ENCODE assay signal across 8 cellular contexts in genomic region chr1:84479998-84480397, GRCh38. TPM values are rescaled to one million over a fixed set of nuclear protein-coding genes. Genes with fewer than 3 reads are reported as not detected.
A peak's percentile ranks its signal among the peaks of the same experiment; 100 is the strongest.
DNase-seq lines count a peak whose midpoint lies in the region; ATAC-seq and TF ChIP-seq lines count a peak whose summit lies in the region.

No MANE protein-coding gene starts in this region.

- H3K27me3 ChIP-seq in heart right ventricle (peaks cover 0 to 34% (median 28%) of the 10 kb centered on the region in 7 donors), dorsolateral prefrontal cortex (peaks cover 0 to 32% (median 6%) of the 10 kb centered on the region in 45 donors)

- no peak for DNase-seq in heart right ventricle
- no peak for DNase-seq in left ventricle myocardium superior
- peak; percentile 11 for DNase-seq in NB4 (ENCODE audit: low read depth)
- DNase-seq in dorsolateral prefrontal cortex: no peak
- DNase-seq in natural killer cell: no peak
- no peak for DNase-seq in SHP77 treated with DMSO at 0.1 percent for 48 hours (lab: John Stamatoyannopoulos, UW)
- DNase-seq in NCI-H82 treated with DMSO at 0.1 percent for 48 hours (lab: John Stamatoyannopoulos, UW; ENCODE audit: unreplicated experiment): no peak

- peak overlapping the region; percentile 99 to 100 for H3K27ac Mint-ChIP-seq in natural killer cell

- 4 to 5% methylated on average over 9 of the region's 9 CpGs for WGBS in heart right ventricle, 2 donors

- peaks cover 46 to 49% of the 10 kb centered on the region in 2 donors for H3K4me1 Mint-ChIP-seq in natural killer cell

- no peak for TF ChIP-seq POLR2A in NB4 (IDR thresholded peaks at IDR 0.05; ENCODE audit: extremely low read depth, insufficient read length)

- intact Hi-C loops in heart right ventricle (cut with DNase I): loop anchor here in 2 of 10 donors (1.0 to 10.0 kb wide), 4 partner anchors 26 to 145 kb away; partner anchors contain the start of genes CTBS (in 1 of the 2), GNG5 (in 1 of the 2) and SPATA1 (in 1 of the 2)
- intact Hi-C loops in left ventricle myocardium superior (cut with micrococcal nuclease): no loop called here
- intact Hi-C loops in dorsolateral prefrontal cortex (cut with DNase I): loop anchor here in 1 of 2 donors (2.0 kb wide), 1 partner anchor 27 kb away; the partner anchor contains the start of genes GNG5 and SPATA1
- intact Hi-C loops in natural killer cell (cut with micrococcal nuclease): loop anchor here (1.0 kb wide), 2 partner anchors 26 to 94 kb away; partner anchors contain the start of genes CTBS, GNG5 and SPATA1

- H3K9me3 ChIP-seq in heart right ventricle: peaks cover 0 to 6% (median 0%) of the 10 kb centered on the region in 11 donors

- H3K4me1 ChIP-seq in heart right ventricle: peaks cover 0 to 35% (median 23%) of the 10 kb centered on the region in 9 donors

- peaks cover 18 to 31% of the 10 kb centered on the region in 2 donors for H3K27me3 Mint-ChIP-seq in natural killer cell (ENCODE audit: low read depth in 2 of 2)

- H3K36me3 Mint-ChIP-seq in natural killer cell: peaks cover 24% of the 10 kb centered on the region

- H3K4me3 Mint-ChIP-seq in natural killer cell: peak overlapping the region; percentile 100

- peaks cover 0 to 40% (median 11%) of the 10 kb centered on the region in 9 donors for H3K36me3 ChIP-seq in heart right ventricle

- TF ChIP-seq CTCF in heart right ventricle (IDR thresholded peaks at IDR 0.05): no peak
- no peak for TF ChIP-seq CTCF in NB4 (IDR thresholded peaks at IDR 0.05; ENCODE audit: low read depth, low read length)
- TF ChIP-seq CTCF in dorsolateral prefrontal cortex (IDR thresholded peaks at IDR 0.05 in 54 of 56, conservative IDR thresholded peaks at IDR 0.05 in 2 of 56; ENCODE audit: low read depth in 1 of 56, partially characterized antibody in 56 of 56): no peak
- no peak for TF ChIP-seq CTCF in natural killer cell (IDR thresholded peaks at IDR 0.05)

- H3K9me3 Mint-ChIP-seq in natural killer cell: peaks cover 0 to 2% of the 10 kb centered on the region in 2 donors

- H3K27ac ChIP-seq in heart right ventricle (peak overlapping the region in 9 of 10 donors; percentile 66 to 94 (median 87)), dorsolateral prefrontal cortex (peak overlapping the region in 24 of 59 donors; percentile 29 to 94 (median 84))

- H3K4me3 ChIP-seq in heart right ventricle: peak overlapping the region; percentile 54 to 88 (median 78)
- H3K4me3 ChIP-seq in NB4 (ENCODE audit: low read depth, low read length): peak overlapping the region; percentile 94
- peak overlapping the region; percentile 58 to 96 (median 85) for H3K4me3 ChIP-seq in dorsolateral prefrontal cortex

- peak in 1 of 8 donors; percentile 8 for ATAC-seq in heart right ventricle
- no peak for ATAC-seq in left ventricle myocardium superior
- peak in 2 of 3 donors; percentile 5 to 9 for ATAC-seq in natural killer cell
- ATAC-seq in GM21447 (IDR thresholded peaks at IDR 0.05; ENCODE audit: unreplicated experiment): no peak

RNA-seq across cellular contexts. Expression of gene RPF1, which starts 0.9 kb away (rescaled TPM):
- total RNA-seq in heart right ventricle (10 to 100 TPM; 28.0 to 38.9 (median 32.0) TPM), left ventricle myocardium superior (35.9 TPM), dorsolateral prefrontal cortex (10 to 100 TPM; 11.8 to 23.8 (median 18.5) TPM), natural killer cell (10 to 100 TPM; 50.0 to 53.0 (median 50.0) TPM)
- polyA plus RNA-seq in heart right ventricle: 10 to 100 TPM; 17.9 to 45.8 TPM

RNA-seq across cellular contexts. Expression of gene SPATA1, which starts 26.2 kb away (rescaled TPM):
- 1 to 10 TPM in 8 of 10 donors, under 1 TPM in 2; 0.78 to 2.9 (median 1.6) TPM for total RNA-seq in heart right ventricle
- 1 to 10 TPM in 1 of 2 donors, under 1 TPM in 1; 0.22 to 1.5 TPM for polyA plus RNA-seq in heart right ventricle
- total RNA-seq in left ventricle myocardium superior: 1.7 TPM
- total RNA-seq in dorsolateral prefrontal cortex: 1 to 10 TPM in 98 of 120 experiments, under 1 TPM in 15, not detected in 7; 0.20 to 5.9 (median 1.9) TPM
- 1 to 10 TPM in 2 of 3 donors, under 1 TPM in 1; 0.63 to 4.1 (median 2.1) TPM for total RNA-seq in natural killer cell

RNA-seq across cellular contexts. Expression of gene GNG5, which starts 26.4 kb away (rescaled TPM):
- total RNA-seq in heart right ventricle (100 to 1,000 TPM; 155 to 216 (median 164) TPM), left ventricle myocardium superior (213 TPM), dorsolateral prefrontal cortex (10 to 100 TPM in 119 of 120 experiments, 1 to 10 TPM in 1; 8.0 to 50.7 (median 21.2) TPM), natural killer cell (10 to 100 TPM; 49.5 to 62.3 (median 57.5) TPM)
- polyA plus RNA-seq in heart right ventricle: 100 to 1,000 TPM; 140 to 254 TPM

Comparison
In these comparisons a context has a peak if more than half of its experiments do, and no peak if none do; other contexts are left out.
1. ATAC-seq: peak in natural killer cell (2 of 3); none in left ventricle myocardium superior (single experiment) and GM21447 (single experiment).
2. Peak in every context shown above with its lines, with median percentiles within 50 percentile points of each other: H3K4me3 ChIP-seq.